10 cellular contexts compared by ENCODE assay signal in genomic region chr1:8016244-8017241, GRCh38. TPM values are rescaled to one million over a fixed set of nuclear protein-coding genes. Genes with fewer than 3 reads are reported as not detected.
DNase-seq lines count a peak whose midpoint lies in the region; ATAC-seq, FAIRE-seq and TF ChIP-seq lines count a peak whose summit lies in the region.
"Had no signal": no experiment of that assay in that cellular context is flagged by ENCODE, and none has a peak within 500 bp of the region (broad histone marks: within the 10 kb centered on the region; RNA-seq: fewer than 3 reads in every experiment).

No MANE protein-coding gene starts in this region.

- TF ChIP-seq POLR2A in GM12878 (IDR thresholded peaks at IDR 0.05; ENCODE audit: low read depth, low read length) = no peak
- no peak for TF ChIP-seq POLR2A in right lobe of liver (IDR thresholded peaks at IDR 0.05)
- TF ChIP-seq POLR2A in transverse colon (IDR thresholded peaks at IDR 0.05) = no peak

- no peaks in the 10 kb centered on the region for H4K20me1 ChIP-seq in GM12878 (ENCODE audit: control insufficient read depth, insufficient read depth)

- no peak overlapping the region for H3K4me3 Mint-ChIP-seq in naive thymus-derived CD8-positive, alpha-beta T cell

- H3K9me3 ChIP-seq in GM12878 (replicated peaks; ENCODE audit: control insufficient read depth, insufficient read depth, low read length) (no peaks in the 10 kb centered on the region), right lobe of liver (no peaks in the 10 kb centered on the region), transverse colon (no peaks in the 10 kb centered on the region)

- peak; percentile 31 for FAIRE-seq in GM12878 (lab: Jason Lieb, UNC)
- FAIRE-seq: A204.1 had no signal

- CTCF ChIA-PET in GM12878 (lab: Yijun Ruan, JAX) = interaction anchor here (0.6 to 11.7 kb wide), 31 partner anchors 8 to 899 kb away, joined by 3 to 263 read pairs (median 5); no protein-coding TSS in a partner anchor

- DNase-seq in DMS53 (lab: John Stamatoyannopoulos, UW) = peak; percentile 34
- no peak for DNase-seq in DMS53 treated with DMSO at 0.1 percent for 48 hours (lab: John Stamatoyannopoulos, UW; ENCODE audit: unreplicated experiment)
- no peak for DNase-seq in GM12878 (ENCODE audit: low read depth, low spot score)
- no peak for DNase-seq in right lobe of liver
- no peak for DNase-seq in transverse colon
- DNase-seq in hippocampal formation (lab: John Stamatoyannopoulos, UW) = no peak
- no peak for DNase-seq in naive thymus-derived CD8-positive, alpha-beta T cell

- no peaks in the 10 kb centered on the region for H3K79me2 ChIP-seq in GM12878 (ENCODE audit: control insufficient read depth, insufficient read depth, low read length)

- H3K27ac Mint-ChIP-seq in naive thymus-derived CD8-positive, alpha-beta T cell = peak overlapping the region in 1 of 10 donors; percentile 42
- H3K27ac Mint-ChIP-seq: activated T-helper 2 cell treated with anti-CD3 and anti-CD28 coated beads, Interferon-gamma antibody, Interleukin-2, Interleukin-4, amounts not matched to agents 10 μg/mL and 5 μg/mL and 100 μg/mL, durations not matched to agents 14 hours and 24 hours and 36 hours had no signal

- peaks cover 0 to 2% (median 0%) of the 10 kb centered on the region in 3 donors for H3K36me3 Mint-ChIP-seq in naive thymus-derived CD8-positive, alpha-beta T cell

- 34% methylated on average over 4 of the region's 4 CpGs for WGBS in GM12878 (ENCODE audit: insufficient coverage, insufficient replicate concordance, low lambda C conversion rate, missing lambda C conversion rate)
- 15% methylated on average over 4 of the region's 4 CpGs for WGBS in right lobe of liver (ENCODE audit: insufficient coverage, low coverage, low lambda C conversion rate, missing lambda C conversion rate)
- WGBS in transverse colon (ENCODE audit: low coverage in 1 of 2), 2 donors = 40 to 49% methylated on average over 4 of the region's 4 CpGs

- H3K4me1 Mint-ChIP-seq in naive thymus-derived CD8-positive, alpha-beta T cell = peaks cover 0 to 9% (median 3%) of the 10 kb centered on the region in 4 donors

- no peak overlapping the region for H2AFZ ChIP-seq in GM12878 (ENCODE audit: control insufficient read depth, low read depth, low read length)

- SMC1A ChIA-PET in GM12878 (lab: Charles Lee; ENCODE audit: uncharacterized antibody, unreplicated experiment) = interaction anchor here (0.6 to 10.0 kb wide), 20 partner anchors 8 to 333 kb away, joined by 3 to 79 read pairs (median 6); no protein-coding TSS in a partner anchor

- TF ChIP-seq EP300 in GM12878 (IDR thresholded peaks at IDR 0.05; ENCODE audit: borderline replicate concordance in 1 of 2, control insufficient read depth in 1 of 2, low read depth in 2 of 2, low read length in 2 of 2) (no peak), transverse colon (IDR thresholded peaks at IDR 0.05; ENCODE audit: low read depth) (no peak)

- H3K9me3 Mint-ChIP-seq in naive thymus-derived CD8-positive, alpha-beta T cell = no peaks in the 10 kb centered on the region
- H3K9me3 Mint-ChIP-seq: activated T-helper 2 cell treated with anti-CD3 and anti-CD28 coated beads, Interferon-gamma antibody, Interleukin-2, Interleukin-4, amounts not matched to agents 10 μg/mL and 5 μg/mL and 100 μg/mL, durations not matched to agents 14 hours and 24 hours and 36 hours had no signal

- H3K27ac ChIP-seq in GM12878 (ENCODE audit: control insufficient read depth, insufficient read depth) (no peak overlapping the region), right lobe of liver (peak overlapping the region in 2 of 3 donors; percentile 37 to 100), transverse colon (peak overlapping the region; percentile 57 to 75 (median 70))

- H3K4me3 ChIP-seq in GM12878 = no peak overlapping the region
- H3K4me3 ChIP-seq in right lobe of liver = peak overlapping the region in 1 of 3 donors; percentile 17
- H3K4me3 ChIP-seq in transverse colon = peak overlapping the region in 1 of 4 donors; percentile 12

- intact Hi-C loops in GM12878 (cut with micrococcal nuclease; ENCODE audit: unreplicated experiment) (loop anchor here (5.0 kb wide), 1 partner anchor 34 kb away; no protein-coding TSS in a partner anchor), right lobe of liver (cut with DNase I) (no loop called here), transverse colon (cut with DNase I; ENCODE audit: low total_unique reads) (no loop called here)

- RAD21 ChIA-PET in GM12878 (lab: Charles Lee; ENCODE audit: unreplicated experiment) = interaction anchor here (0.6 to 8.1 kb wide), 16 partner anchors 19 to 710 kb away, joined by 3 to 96 read pairs (median 5); partner anchors contain the start of gene SLC45A1

- H3K36me3 ChIP-seq in GM12878 (ENCODE audit: control insufficient read depth in 2 of 2, insufficient read depth in 2 of 2, low read length in 1 of 2) = peaks cover 0 to 3% of the 10 kb centered on the region in 2 experiments; a peak in 2 of 4 replicates
- peaks cover 0 to 92% (median 30%) of the 10 kb centered on the region in 4 donors for H3K36me3 ChIP-seq in right lobe of liver
- H3K36me3 ChIP-seq in transverse colon = peaks cover 0 to 10% (median 0%) of the 10 kb centered on the region in 4 donors

- H3K9ac ChIP-seq in GM12878 (ENCODE audit: control insufficient read depth, insufficient read depth, low read length) = no peak overlapping the region

- no peaks in the 10 kb centered on the region for H3K4me1 ChIP-seq in GM12878 (ENCODE audit: control insufficient read depth, insufficient read depth, low read length)
- peaks cover 0 to 66% (median 12%) of the 10 kb centered on the region in 4 donors for H3K4me1 ChIP-seq in right lobe of liver
- peaks cover 29 to 63% (median 45%) of the 10 kb centered on the region in 4 donors for H3K4me1 ChIP-seq in transverse colon

- TF ChIP-seq CTCF in GM12878 (IDR thresholded peaks at IDR 0.05 in 2 of 3, conservative IDR thresholded peaks at IDR 0.05 in 1 of 3; ENCODE audit: control insufficient read depth in 2 of 3, extremely low read depth in 1 of 3, insufficient read depth in 1 of 3, low read depth in 3 of 3, low read length in 3 of 3) (peak in 2 of 3 experiments; percentile 28 to 42; a peak in 4 of 6 replicates), right lobe of liver (IDR thresholded peaks at IDR 0.05) (peak in 1 of 4 donors; percentile 8), transverse colon (IDR thresholded peaks at IDR 0.05) (no peak)

- TF ChIP-seq RAD21 in GM12878 (IDR thresholded peaks at IDR 0.05; ENCODE audit: insufficient read depth, low read depth, low read length) = peak; percentile 44

- H3K4me2 ChIP-seq in GM12878 (ENCODE audit: control insufficient read depth, insufficient read depth) = no peak overlapping the region

- H3K27me3 Mint-ChIP-seq in naive thymus-derived CD8-positive, alpha-beta T cell = peaks cover 8 to 44% (median 12%) of the 10 kb centered on the region in 5 donors

- peak; percentile 65 for ATAC-seq in GM12878
- peak in 3 of 4 donors; percentile 0 to 4 (median 1) for ATAC-seq in right lobe of liver
- no peak for ATAC-seq in HG02610 (IDR thresholded peaks at IDR 0.05; ENCODE audit: unreplicated experiment)
- no peak for ATAC-seq in naive thymus-derived CD8-positive, alpha-beta T cell

- H3K27me3 ChIP-seq in GM12878 (replicated peaks in 1 of 2; ENCODE audit: control insufficient read depth in 2 of 2, insufficient read depth in 2 of 2, low read length in 1 of 2) (no peaks in the 10 kb centered on the region), right lobe of liver (no peaks in the 10 kb centered on the region), transverse colon (no peaks in the 10 kb centered on the region)

- no TSS peak for BruUV-seq in GM12878 (replicated peaks; lab: Mats Ljungman, UMichigan)

- POLR2A ChIA-PET in GM12878 (lab: Charles Lee) = interaction anchor here (0.6 kb wide), 1 partner anchor 140 kb away, joined by 3 read pairs; no protein-coding TSS in a partner anchor
- POLR2A ChIA-PET in naive thymus-derived CD8-positive, alpha-beta T cell (lab: Charles Lee) = no interaction called here

- in situ Hi-C loops in GM12878 (cut with MboI) = loop anchor here (10.0 kb wide), 1 partner anchor 328 kb away; no protein-coding TSS in a partner anchor
- in situ Hi-C loops in transverse colon (cut with MboI; ENCODE audit: low pct_ligation_motif_present in 1 of 4, low pct_unique_long_range_greater_than_20kb in 1 of 4, low sequenced_read_pairs in 3 of 4) = loop anchor here (5.0 to 10.0 kb wide), 3 partner anchors 298 to 328 kb away; partner anchors contain the start of gene SLC45A1 (in 4 of the 4)

RNA-seq across cellular contexts. Expression of gene ERRFI1, which starts 9.6 kb away (rescaled TPM):
- total RNA-seq in GM12878 (2013; cell fraction: nucleolus; rRNA removed) = 0.71 and 0.98 TPM in 2 replicates
- total RNA-seq in GM12878 (2014; rRNA removed) (3.8 and 4.4 TPM in 2 replicates), GM12878 (2014; rRNA removed; fragmentation: Illumina TruSeq; extraction: Trizol) (4.1 TPM in 2 replicates), GM12878 (2021) (4.6 and 6.5 TPM in 2 replicates), right lobe of liver (100 to 1,000 TPM; 109 to 539 (median 214) TPM), transverse colon (100 to 1,000 TPM in 1 of 4 donors, 10 to 100 TPM in 2, 1 to 10 TPM in 1; 10.0 to 101 (median 70.0) TPM)
- 2.0 TPM for polyA plus RNA-seq in GM12878 (2011; ENCODE audit: low read depth)
- polyA plus RNA-seq in GM12878 (2011; rRNA removed) (0.73 and 0.90 TPM in 2 replicates), GM12878 (2014; fragmentation: Illumina TruSeq; extraction: Trizol) (5.9 and 6.9 TPM in 2 replicates), GM12878 (2014; fragmentation: Nextera tagmentation; extraction: Ambion mirVana) (1 to 10 TPM; 1.6 to 2.4 TPM), GM12878 (2014; rRNA removed) (3.2 and 4.0 TPM in 2 replicates), GM12878 (2016; fragmentation: Nextera tagmentation; extraction: Ambion mirVana) (1 to 10 TPM; 2.0 to 2.3 TPM)
- 0.49 and 0.53 TPM in 2 replicates for polyA plus RNA-seq in GM12878 (2011; cell fraction: cytosol; rRNA removed)
- 0.67 and 0.69 TPM in 2 replicates for polyA plus RNA-seq in GM12878 (2011; cell fraction: nucleus; rRNA removed)
- polyA plus RNA-seq in GM12878 (2012) = 2.3 and 2.4 TPM in 2 replicates
- polyA minus RNA-seq in GM12878 (2011; rRNA and poly(A)+ RNA removed) = 0.59 and 0.62 TPM in 2 replicates
- polyA minus RNA-seq in GM12878 (2011; cell fraction: cytosol; rRNA and poly(A)+ RNA removed) = 0.80 and 0.94 TPM in 2 replicates
- 0.48 TPM in 2 replicates for polyA minus RNA-seq in GM12878 (2011; cell fraction: nucleus; rRNA and poly(A)+ RNA removed)
- 1 to 10 TPM; 1.0 to 2.1 TPM for total RNA-seq in naive thymus-derived CD8-positive, alpha-beta T cell
- under 1 TPM in 2 of 3 donors, not detected in 1; 0.28 to 0.42 TPM for polyA plus RNA-seq in naive thymus-derived CD8-positive, alpha-beta T cell

RNA-seq across cellular contexts. Expression of gene PARK7, which starts 55.0 kb away (rescaled TPM):
- total RNA-seq in GM12878 (2013; cell fraction: nucleolus; rRNA removed) = 40.2 and 45.4 TPM in 2 replicates
- total RNA-seq in GM12878 (2014; rRNA removed) (267 and 294 TPM in 2 replicates), GM12878 (2014; rRNA removed; fragmentation: Illumina TruSeq; extraction: Trizol) (293 and 296 TPM in 2 replicates), GM12878 (2021) (405 and 406 TPM in 2 replicates), right lobe of liver (100 to 1,000 TPM; 144 to 218 (median 173) TPM), transverse colon (100 to 1,000 TPM in 1 of 4 donors, 10 to 100 TPM in 3; 40.4 to 103 (median 82.8) TPM)
- 273 TPM for polyA plus RNA-seq in GM12878 (2011; ENCODE audit: low read depth)
- polyA plus RNA-seq in GM12878 (2011; rRNA removed) (523 and 619 TPM in 2 replicates), GM12878 (2014; fragmentation: Illumina TruSeq; extraction: Trizol) (391 and 465 TPM in 2 replicates), GM12878 (2014; fragmentation: Nextera tagmentation; extraction: Ambion mirVana) (1,000 to 10,000 TPM in 1 of 2 experiments, 100 to 1,000 TPM in 1; 948 to 1,056 TPM), GM12878 (2014; rRNA removed) (416 and 466 TPM in 2 replicates), GM12878 (2016; fragmentation: Nextera tagmentation; extraction: Ambion mirVana) (100 to 1,000 TPM; 717 to 720 TPM)
- polyA plus RNA-seq in GM12878 (2011; cell fraction: cytosol; rRNA removed) = 271 and 290 TPM in 2 replicates
- 199 and 211 TPM in 2 replicates for polyA plus RNA-seq in GM12878 (2011; cell fraction: nucleus; rRNA removed)
- polyA plus RNA-seq in GM12878 (2012) = 355 and 386 TPM in 2 replicates
- polyA minus RNA-seq in GM12878 (2011; rRNA and poly(A)+ RNA removed) = 130 and 135 TPM in 2 replicates
- 54.5 and 67.0 TPM in 2 replicates for polyA minus RNA-seq in GM12878 (2011; cell fraction: cytosol; rRNA and poly(A)+ RNA removed)
- 26.0 and 41.7 TPM in 2 replicates for polyA minus RNA-seq in GM12878 (2011; cell fraction: nucleus; rRNA and poly(A)+ RNA removed)
- 100 to 1,000 TPM; 110 to 113 TPM for total RNA-seq in naive thymus-derived CD8-positive, alpha-beta T cell
- 100 to 1,000 TPM; 318 to 348 (median 345) TPM for polyA plus RNA-seq in naive thymus-derived CD8-positive, alpha-beta T cell

Comparison
In these comparisons a context has a peak if more than half of its experiments do, and no peak if none do; other contexts are left out.
1. ATAC-seq: peak in GM12878 (single experiment) and right lobe of liver (3 of 4); none in HG02610 (single experiment) and naive thymus-derived CD8-positive, alpha-beta T cell (0 of 2).
2. CTCF ChIP-seq: peak in GM12878 (2 of 3); none in transverse colon (0 of 5).